1 cellular context compared by ENCODE assay signal in genomic region chr2:85537600-85538506, GRCh38.
TF ChIP-seq lines count a peak whose summit lies in the region.

No MANE protein-coding gene starts in this region.

TF ChIP-seq in K562, 482 proteins besides CTCF, POLR2A, EP300 and RAD21 (continues in another document):
- TF ChIP-seq CREB5 (CRISPR knock-in tag; IDR thresholded peaks at IDR 0.05) (no peak), PCBP2 (IDR thresholded peaks at IDR 0.05; ENCODE audit: low read depth, low read length, poor library complexity, severe bottlenecking) (no peak), ESRRB (CRISPR knock-in tag; IDR thresholded peaks at IDR 0.05; ENCODE audit: borderline replicate concordance) (no peak), AFF1 (IDR thresholded peaks at IDR 0.05; ENCODE audit: low read depth in 1 of 2, partially characterized antibody in 2 of 2) (peak in 1 of 2 experiments; percentile 19), ZNF263 (CRISPR knock-in tag; IDR thresholded peaks at IDR 0.05; ENCODE audit: borderline replicate concordance) (no peak), GATAD2A (IDR thresholded peaks at IDR 0.05) (peak; percentile 82), SRSF1 (IDR thresholded peaks at IDR 0.05; ENCODE audit: low read depth, low read length) (no peak), ZNF449 (CRISPR knock-in tag; IDR thresholded peaks at IDR 0.05) (no peak), MITF (IDR thresholded peaks at IDR 0.05) (peak; percentile 50; the same call in 1 of the 2 replicates), MYC (IDR thresholded peaks at IDR 0.05; ENCODE audit: low read depth, low read length) (peak; percentile 71; the same call in 1 of the 2 replicates), MYC (CRISPR knock-in tag; IDR thresholded peaks at IDR 0.05; ENCODE audit: borderline replicate concordance, low read depth) (no peak), RBBP5 (IDR thresholded peaks at IDR 0.05; ENCODE audit: borderline replicate concordance, insufficient read depth, low read length, poor library complexity, severe bottlenecking) (peak; percentile 57), SMARCE1 (IDR thresholded peaks at IDR 0.05) (0 out of 2 replicates have a peak, but pooled peaks have one; percentile 10), BRD4 (IDR thresholded peaks at IDR 0.05) (peak; percentile 80; the same call in 1 of the 2 replicates), ZNF134 (CRISPR knock-in tag; conservative IDR thresholded peaks at IDR 0.05) (0 out of 2 replicates have a peak, but pooled peaks have one; percentile 19), ZNF395 (CRISPR knock-in tag; IDR thresholded peaks at IDR 0.05) (peak; percentile 48), NBN (IDR thresholded peaks at IDR 0.05; ENCODE audit: low read depth) (no peak), ZFP1 (CRISPR knock-in tag; IDR thresholded peaks at IDR 0.05) (no peak), THAP7 (CRISPR knock-in tag; IDR thresholded peaks at IDR 0.05) (no peak), ZNF408 (CRISPR knock-in tag; IDR thresholded peaks at IDR 0.05; ENCODE audit: low read depth) (no peak), ZNF282 (CRISPR knock-in tag; IDR thresholded peaks at IDR 0.05) (no peak), SOX6 (IDR thresholded peaks at IDR 0.05) (peak; percentile 66; the same call in 1 of the 2 replicates), PTRF (tag; IDR thresholded peaks at IDR 0.05) (no peak), MTA3 (IDR thresholded peaks at IDR 0.05; ENCODE audit: borderline replicate concordance) (peak; percentile 21; the same call in 1 of the 2 replicates), ZBTB7A (IDR thresholded peaks at IDR 0.05; ENCODE audit: borderline replicate concordance, control insufficient read depth, low read depth, low read length) (peak; percentile 84; the same call in 1 of the 2 replicates), SMAD4 (CRISPR knock-in tag; conservative IDR thresholded peaks at IDR 0.05) (0 out of 2 replicates have a peak, but pooled peaks have one; percentile 12), ZNF740 (CRISPR knock-in tag; IDR thresholded peaks at IDR 0.05) (peak; percentile 38; the same call in 1 of the 2 replicates), ZNF740 (tag; IDR thresholded peaks at IDR 0.05) (peak; percentile 22 to 78; a peak in 2 of 4 replicates), CBX8 (IDR thresholded peaks at IDR 0.05; ENCODE audit: borderline replicate concordance, extremely low read depth, low read depth, low read length, poor library complexity, severe bottlenecking) (no peak), ZNF431 (CRISPR knock-in tag; IDR thresholded peaks at IDR 0.05) (no peak), RCOR1 (IDR thresholded peaks at IDR 0.05; ENCODE audit: borderline replicate concordance in 1 of 2, low read depth in 2 of 2, low read length in 2 of 2) (no peak), STAT5B (CRISPR knock-in tag; IDR thresholded peaks at IDR 0.05) (no peak), L3MBTL2 (IDR thresholded peaks at IDR 0.05) (peak; percentile 44; the same call in 1 of the 2 replicates), WHSC1 (IDR thresholded peaks at IDR 0.05; ENCODE audit: low read length) (peak; percentile 70), COPS2 (conservative IDR thresholded peaks at IDR 0.05) (no peak), ZNF217 (CRISPR knock-in tag; IDR thresholded peaks at IDR 0.05) (no peak), FOXA1 (IDR thresholded peaks at IDR 0.05; ENCODE audit: borderline replicate concordance) (no peak), CTBP1 (IDR thresholded peaks at IDR 0.05; ENCODE audit: borderline replicate concordance) (peak; percentile 35; the same call in 1 of the 2 replicates), ILK (tag; IDR thresholded peaks at IDR 0.05; ENCODE audit: borderline replicate concordance, low read depth) (no peak), KAT7 (CRISPR knock-in tag; IDR thresholded peaks at IDR 0.05; ENCODE audit: borderline replicate concordance) (0 out of 2 replicates have a peak, but pooled peaks have one; percentile 9), NR4A1 (CRISPR knock-in tag; IDR thresholded peaks at IDR 0.05) (no peak), NR4A1 (tag; IDR thresholded peaks at IDR 0.05) (0 out of 2 replicates have a peak, but pooled peaks have one; percentile 63), ZNF3 (CRISPR knock-in tag; IDR thresholded peaks at IDR 0.05) (no peak), ID3 (CRISPR knock-in tag; IDR thresholded peaks at IDR 0.05) (no peak), ID3 (tag; IDR thresholded peaks at IDR 0.05) (no peak), ZNF384 (IDR thresholded peaks at IDR 0.05; ENCODE audit: low read depth, low read length) (no peak), ARHGAP35 (IDR thresholded peaks at IDR 0.05; ENCODE audit: partially characterized antibody) (no peak), BRD9 (IDR thresholded peaks at IDR 0.05; ENCODE audit: low read depth, partially characterized antibody) (no peak), NFXL1 (CRISPR knock-in tag; IDR thresholded peaks at IDR 0.05) (no peak), DMBX1 (CRISPR knock-in tag; IDR thresholded peaks at IDR 0.05; ENCODE audit: borderline replicate concordance) (peak; percentile 51; the same call in 1 of the 2 replicates), ZHX1 (conservative IDR thresholded peaks at IDR 0.05; ENCODE audit: low read length) (no peak), STAT5A (IDR thresholded peaks at IDR 0.05; ENCODE audit: borderline replicate concordance, low read length) (no peak), OTX1 (CRISPR knock-in tag; IDR thresholded peaks at IDR 0.05) (no peak), POLR2AphosphoS2 (IDR thresholded peaks at IDR 0.05; ENCODE audit: low read length) (no peak), CBFB (CRISPR knock-in tag; IDR thresholded peaks at IDR 0.05) (0 out of 2 replicates have a peak, but pooled peaks have one; percentile 56), ZNF124 (CRISPR knock-in tag; IDR thresholded peaks at IDR 0.05) (no peak), GATA2 (CRISPR knock-in tag; IDR thresholded peaks at IDR 0.05) (no peak), RBM39 (optimal IDR thresholded peaks at IDR 0.05; ENCODE audit: low read depth, low read length) (no peak), KHSRP (IDR thresholded peaks at IDR 0.05) (no peak), MAZ (CRISPR knock-in tag; conservative IDR thresholded peaks at IDR 0.05 in 1 of 2, IDR thresholded peaks at IDR 0.05 in 1 of 2) (peak in 1 of 2 experiments; percentile 48; a peak in 1 of 4 replicates), NFIC (IDR thresholded peaks at IDR 0.05) (no peak)
